26 cellular contexts compared by ENCODE assay signal in the genomic region with DNA sequence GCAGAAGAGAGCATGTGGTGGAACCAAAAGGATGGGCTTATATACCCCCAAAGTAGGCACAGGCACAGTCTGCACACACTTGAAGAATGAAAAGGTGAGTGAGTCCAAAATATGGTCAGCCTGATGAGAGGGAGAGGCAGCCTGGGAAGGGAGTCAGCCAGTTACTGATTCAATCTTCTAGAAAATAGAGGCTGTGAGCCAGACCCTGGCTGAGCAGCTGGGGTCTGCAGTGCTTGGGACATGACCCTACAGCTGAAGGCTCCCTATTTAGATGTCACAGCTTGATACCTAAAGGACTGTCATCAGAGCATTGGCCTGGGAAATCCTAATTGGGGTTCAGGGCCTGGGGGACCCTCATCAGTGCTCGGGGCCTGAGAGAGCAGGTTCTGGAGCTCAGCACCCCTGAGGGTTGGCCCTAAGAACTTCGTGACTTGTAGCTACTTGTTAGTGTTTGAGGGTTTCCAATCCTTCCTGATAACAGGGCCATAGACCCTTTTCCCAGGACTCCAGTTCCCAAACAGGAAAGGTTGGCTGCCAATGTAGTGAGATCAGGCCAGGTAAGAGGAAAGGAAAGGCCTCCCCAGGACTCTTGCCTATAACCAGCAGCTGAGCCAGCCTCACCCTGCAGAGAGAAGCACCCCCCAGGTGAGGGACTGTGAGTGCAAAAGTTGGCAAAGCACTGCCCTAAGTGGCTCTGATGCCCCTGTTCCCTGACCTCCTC. TPM values are rescaled to one million over a fixed set of nuclear protein-coding genes. Genes with fewer than 3 reads are reported as not detected.
DNase-seq lines count a peak whose midpoint lies in the region; ATAC-seq and TF ChIP-seq lines count a peak whose summit lies in the region.
"Had no signal": no experiment of that assay in that cellular context is flagged by ENCODE, and none has a peak within 500 bp of the region (broad histone marks: within the 10 kb centered on the region; RNA-seq: fewer than 3 reads in every experiment).

No MANE protein-coding gene starts in this region.

- no peak overlapping the region for H3K4me2 ChIP-seq in mesenchymal stem cell (ENCODE audit: low read length, poor library complexity, severe bottlenecking)

- H3K4me1 Mint-ChIP-seq in activated CD4-positive, alpha-beta T cell treated with anti-CD3 and anti-CD28 coated beads for 36 hours, result no peaks in the 10 kb centered on the region
- H3K4me1 Mint-ChIP-seq: CD14-positive monocyte; CD8-positive, alpha-beta memory T cell had no signal

- no peak for TF ChIP-seq POLR2A in esophagus muscularis mucosa (IDR thresholded peaks at IDR 0.05; ENCODE audit: low read depth)
- TF ChIP-seq POLR2A in spleen (IDR thresholded peaks at IDR 0.05), result no peak
- TF ChIP-seq POLR2A in vagina (IDR thresholded peaks at IDR 0.05), result no peak

- peaks cover 5% of the 10 kb centered on the region for H3K9me3 Mint-ChIP-seq in activated CD4-positive, alpha-beta T cell treated with anti-CD3 and anti-CD28 coated beads for 36 hours (ENCODE audit: low read depth)

- no peak for TF ChIP-seq CTCF in esophagus muscularis mucosa (IDR thresholded peaks at IDR 0.05)
- TF ChIP-seq CTCF in spleen (IDR thresholded peaks at IDR 0.05 in 8 of 11, conservative IDR thresholded peaks at IDR 0.05 in 3 of 11), result no peak
- no peak for TF ChIP-seq CTCF in vagina (IDR thresholded peaks at IDR 0.05)

- H3K36me3 ChIP-seq in esophagus muscularis mucosa (no peaks in the 10 kb centered on the region), mesenchymal stem cell (ENCODE audit: control insufficient read depth in 1 of 2, insufficient read depth in 2 of 2, low read depth in 1 of 2, low read length in 2 of 2) (no peaks in the 10 kb centered on the region), spleen (no peaks in the 10 kb centered on the region), vagina (no peaks in the 10 kb centered on the region)
- H3K36me3 ChIP-seq: BE2C had no signal

- ATAC-seq in activated CD4-positive, alpha-beta T cell treated with anti-CD3 and anti-CD28 coated beads for 36 hours, result no peak

- POLR2A ChIA-PET in activated CD4-positive, alpha-beta T cell treated with anti-CD3 and anti-CD28 coated beads for 36 hours (lab: Charles Lee), result no interaction called here

- peak; percentile 27 for DNase-seq in ecto neural progenitor cell (ENCODE audit: low spot score)
- peak; percentile 70 for DNase-seq in esophagus muscularis mucosa (ENCODE audit: extremely low spot score)
- no peak for DNase-seq in mesenchymal stem cell
- peak; percentile 54 for DNase-seq in spleen
- no peak for DNase-seq in activated effector memory CD4-positive, alpha-beta T cell treated with Interleukin-2 at 50 U/mL for 16 hours
- no peak for DNase-seq in retina
- no peak for DNase-seq in vagina (ENCODE audit: extremely low spot score in 2 of 2)
- no peak for DNase-seq in activated CD4-positive, alpha-beta T cell treated with anti-CD3 and anti-CD28 coated beads for 36 hours
- DNase-seq: BE2C; CD8-positive, alpha-beta memory T cell; DMS 273 treated with DMSO at 0.1 percent for 48 hours; DMS79; EL; GF-D8; HCEC 1CT; NCI-H1092; NCI-H1417 treated with DMSO at 0.1 percent for 48 hours; NCI-H1930; NCI-H2107; NCI-H446; NCI-H524 treated with DMSO at 0.1 percent for 48 hours; NCI-H774; SIG-M5 had no signal

- no peaks in the 10 kb centered on the region for H3K36me3 Mint-ChIP-seq in activated CD4-positive, alpha-beta T cell treated with anti-CD3 and anti-CD28 coated beads for 36 hours (ENCODE audit: low read depth)
- H3K36me3 Mint-ChIP-seq: CD14-positive monocyte; CD8-positive, alpha-beta memory T cell had no signal

- H2BK15ac ChIP-seq in mesenchymal stem cell (ENCODE audit: low read depth, poor library complexity, severe bottlenecking), result no peak overlapping the region

- H2AFZ ChIP-seq in mesenchymal stem cell (ENCODE audit: low read depth, low read length), result no peak overlapping the region

- no peak overlapping the region for H3K23ac ChIP-seq in mesenchymal stem cell (ENCODE audit: low read length in 2 of 2)

- no peak overlapping the region for H3K4me3 ChIP-seq in esophagus muscularis mucosa
- H3K4me3 ChIP-seq in mesenchymal stem cell (ENCODE audit: insufficient read depth in 1 of 2, low read depth in 1 of 2, low read length in 2 of 2), result no peak overlapping the region
- no peak overlapping the region for H3K4me3 ChIP-seq in spleen
- H3K4me3 ChIP-seq in vagina, result no peak overlapping the region

- no peak overlapping the region for H3K4ac ChIP-seq in mesenchymal stem cell (ENCODE audit: low read depth in 1 of 2, low read length in 2 of 2)

- no peak overlapping the region for H3K9ac ChIP-seq in mesenchymal stem cell (ENCODE audit: low read length)

- H3K4me1 ChIP-seq in esophagus muscularis mucosa, result no peaks in the 10 kb centered on the region
- no peaks in the 10 kb centered on the region for H3K4me1 ChIP-seq in mesenchymal stem cell (ENCODE audit: control insufficient read depth, insufficient read depth, low read depth, low read length)
- H3K4me1 ChIP-seq in spleen, result no peaks in the 10 kb centered on the region
- no peaks in the 10 kb centered on the region for H3K4me1 ChIP-seq in vagina
- H3K4me1 ChIP-seq: BE2C had no signal

- H3K9me3 ChIP-seq in esophagus muscularis mucosa, result peaks cover 0 to 18% (median 3%) of the 10 kb centered on the region in 4 donors
- peaks cover 28% of the 10 kb centered on the region for H3K9me3 ChIP-seq in mesenchymal stem cell (ENCODE audit: control insufficient read depth, low read length)
- peaks cover 0 to 23% (median 11%) of the 10 kb centered on the region in 8 donors for H3K9me3 ChIP-seq in spleen
- no peaks in the 10 kb centered on the region for H3K9me3 ChIP-seq in vagina
- H3K9me3 ChIP-seq: BE2C had no signal

- no CpG with 5 or more reads among the region's 2 CpGs for WGBS in esophagus muscularis mucosa
- 44% methylated on average over 2 of the region's 2 CpGs for WGBS in mesenchymal stem cell
- WGBS in spleen, 5 donors, result 73 to 86% (median 81%) methylated on average over 2 of the region's 2 CpGs

- H3K27ac Mint-ChIP-seq in activated CD4-positive, alpha-beta T cell treated with anti-CD3 and anti-CD28 coated beads for 36 hours, result no peak overlapping the region
- H3K27ac Mint-ChIP-seq: CD14-positive monocyte; CD8-positive, alpha-beta memory T cell had no signal

- H3K27me3 Mint-ChIP-seq in activated CD4-positive, alpha-beta T cell treated with anti-CD3 and anti-CD28 coated beads for 36 hours, result no peaks in the 10 kb centered on the region

- intact Hi-C loops in esophagus muscularis mucosa (cut with DNase I), result no loop called here
- intact Hi-C loops in spleen (cut with DNase I; ENCODE audit: low total_unique reads), result no loop called here
- intact Hi-C loops in vagina (cut with DNase I), result no loop called here
- intact Hi-C loops in activated CD4-positive, alpha-beta T cell treated with anti-CD3 and anti-CD28 coated beads for 36 hours (cut with DNase I, micrococcal nuclease), result no loop called here

- TF ChIP-seq EP300 in esophagus muscularis mucosa (IDR thresholded peaks at IDR 0.05), result no peak

- H3K18ac ChIP-seq in mesenchymal stem cell (ENCODE audit: low read depth in 1 of 2, low read length in 2 of 2), result no peak overlapping the region

- H3K14ac ChIP-seq in mesenchymal stem cell (ENCODE audit: low read length in 2 of 2), result no peak overlapping the region

- H3K27me3 ChIP-seq in esophagus muscularis mucosa (no peaks in the 10 kb centered on the region), mesenchymal stem cell (ENCODE audit: control insufficient read depth in 1 of 2, insufficient read depth in 1 of 2, low read length in 2 of 2) (peaks cover 0 to 6% of the 10 kb centered on the region in 2 experiments), spleen (replicated peaks in 1 of 7) (no peaks in the 10 kb centered on the region), vagina (no peaks in the 10 kb centered on the region)
- H3K27me3 ChIP-seq: BE2C had no signal

- no peak overlapping the region for H4K91ac ChIP-seq in mesenchymal stem cell (ENCODE audit: low read length)

- H4K8ac ChIP-seq in mesenchymal stem cell (ENCODE audit: low read length), result peak overlapping the region; percentile 19

- H2BK12ac ChIP-seq in mesenchymal stem cell (ENCODE audit: low read length in 2 of 2), result no peak overlapping the region

- H3K79me1 ChIP-seq in mesenchymal stem cell (replicated peaks; ENCODE audit: low read length, poor library complexity, severe bottlenecking), result no peaks in the 10 kb centered on the region

- no peak overlapping the region for H2BK120ac ChIP-seq in mesenchymal stem cell (ENCODE audit: low read depth, low read length)

- no peak overlapping the region for H2AK5ac ChIP-seq in mesenchymal stem cell (ENCODE audit: low read length, severe bottlenecking)

- H3K27ac ChIP-seq in esophagus muscularis mucosa (replicated peaks in 1 of 4), result no peak overlapping the region
- H3K27ac ChIP-seq in mesenchymal stem cell (ENCODE audit: low read length, poor library complexity, severe bottlenecking), result no peak overlapping the region
- no peak overlapping the region for H3K27ac ChIP-seq in spleen
- no peak overlapping the region for H3K27ac ChIP-seq in vagina
- H3K27ac ChIP-seq: HL-60 had no signal

- no peak overlapping the region for H3K4me3 Mint-ChIP-seq in activated CD4-positive, alpha-beta T cell treated with anti-CD3 and anti-CD28 coated beads for 36 hours
- H3K4me3 Mint-ChIP-seq: CD14-positive monocyte; CD8-positive, alpha-beta memory T cell had no signal

- CTCF ChIA-PET in activated CD4-positive, alpha-beta T cell treated with anti-CD3 and anti-CD28 coated beads for 36 hours (lab: Charles Lee), result interaction anchor here (0.6 kb wide), 2 partner anchors 29 to 66 kb away, joined by 3 read pairs; no protein-coding TSS in a partner anchor

- H2BK5ac ChIP-seq in mesenchymal stem cell (ENCODE audit: low read depth, low read length, poor library complexity, severe bottlenecking), result no peak overlapping the region

RNA-seq across cellular contexts. Expression of gene SLCO2A1, which starts 54.7 kb away (rescaled TPM):
- total RNA-seq in esophagus muscularis mucosa, result 10 to 100 TPM in 3 of 4 donors, 1 to 10 TPM in 1; 8.3 to 17.6 (median 13.8) TPM
- 1.2 TPM for polyA plus RNA-seq in mesenchymal stem cell (2013, experiment 1 of 2)
- polyA plus RNA-seq in mesenchymal stem cell (2013, experiment 2 of 2), result 1.4 TPM
- 100 to 1,000 TPM in 1 of 7 donors, 10 to 100 TPM in 6; 18.2 to 118 (median 46.4) TPM for total RNA-seq in spleen
- polyA plus RNA-seq in spleen, result 1 to 10 TPM; 4.8 to 6.7 (median 5.4) TPM
- 40.3 TPM for total RNA-seq in vagina
- total RNA-seq in activated CD4-positive, alpha-beta T cell treated with anti-CD3 and anti-CD28 coated beads for 36 hours, result not detected
- total RNA-seq: A673; CD8-positive, alpha-beta memory T cell had no signal
- polyA plus RNA-seq: CD8-positive, alpha-beta memory T cell had no signal

Comparison
In these comparisons a context has a peak if more than half of its experiments do, and no peak if none do; other contexts are left out.
1. DNase-seq: peak in ecto neural progenitor cell (single experiment), esophagus muscularis mucosa (single experiment) and spleen (single experiment); none in mesenchymal stem cell (single experiment), activated effector memory CD4-positive, alpha-beta T cell treated with Interleukin-2 at 50 U/mL for 16 hours (single experiment), retina (single experiment), vagina (0 of 2) and activated CD4-positive, alpha-beta T cell treated with anti-CD3 and anti-CD28 coated beads for 36 hours (single experiment).
2. RNA of gene SLCO2A1, which starts 54.7 kb away (total RNA-seq): 18.2 to 118 TPM in spleen, 40.3 TPM in vagina (single experiment) and 8.3 to 17.6 TPM in esophagus muscularis mucosa; not detected in activated CD4-positive, alpha-beta T cell treated with anti-CD3 and anti-CD28 coated beads for 36 hours; every median in the first group is over 4 times any median in the second.